ENCODE assay signal across 13 cellular contexts in genomic region chr2:221502270-221502973, GRCh38.
DNase-seq lines count a peak whose midpoint lies in the region; ATAC-seq and TF ChIP-seq lines count a peak whose summit lies in the region.
"Had no signal": no experiment of that assay in that cellular context is flagged by ENCODE, and none has a peak within 500 bp of the region (broad histone marks: within the 10 kb centered on the region; RNA-seq: fewer than 3 reads in every experiment).

No MANE protein-coding gene starts in this region.

- POLR2A ChIA-PET in HEK293T (lab: Yijun Ruan, JAX) = no interaction called here

- H3K4me2 ChIP-seq in neural progenitor cell = no peak overlapping the region

- H3K9me3 ChIP-seq in neural progenitor cell (ENCODE audit: low read depth) = no peaks in the 10 kb centered on the region
- no peaks in the 10 kb centered on the region for H3K9me3 ChIP-seq in Peyer's patch
- H3K9me3 ChIP-seq: right atrium auricular region had no signal

- no peak for TF ChIP-seq POLR2A in Peyer's patch (IDR thresholded peaks at IDR 0.05)

- peaks cover 62% of the 10 kb centered on the region for H3F3A ChIP-seq in neural progenitor cell (ENCODE audit: low read depth)

- peak overlapping the region; percentile 31 for H3K27ac ChIP-seq in neural progenitor cell
- H3K27ac ChIP-seq in Peyer's patch = no peak overlapping the region
- H3K27ac ChIP-seq: SK-N-MC had no signal

- H3K4me1 ChIP-seq in neural progenitor cell (peaks cover 36% of the 10 kb centered on the region), Peyer's patch (no peaks in the 10 kb centered on the region)

- no peaks in the 10 kb centered on the region for H3K27me3 Mint-ChIP-seq in neural progenitor cell (ENCODE audit: insufficient read depth, low read depth)
- H3K27me3 Mint-ChIP-seq: dendritic cell treated with granulocyte-macrophage colony-stimulating factor and Interleukin-4, amounts not matched to agents 40 ng/mL and 50 ng/mL, for 4 days had no signal

- H3K4me3 Mint-ChIP-seq in neural progenitor cell = no peak overlapping the region
- H3K4me3 Mint-ChIP-seq: dendritic cell treated with granulocyte-macrophage colony-stimulating factor and Interleukin-4, amounts not matched to agents 40 ng/mL and 50 ng/mL, for 4 days had no signal

- peaks cover 29% of the 10 kb centered on the region for H3K4me1 Mint-ChIP-seq in neural progenitor cell

- peaks cover 20% of the 10 kb centered on the region for H3K36me3 Mint-ChIP-seq in neural progenitor cell

- peaks cover 100% of the 10 kb centered on the region for H3K79me2 ChIP-seq in neural progenitor cell (ENCODE audit: low read depth)

- CTCF ChIA-PET in HEK293T (lab: Yijun Ruan, JAX) = no interaction called here

- DNase-seq in AG20443 (ENCODE audit: low spot score) (peak; percentile 50), HEK293T (ENCODE audit: extremely low spot score) (peak; percentile 20), cardiac fibroblast (ENCODE audit: low read depth in 2 of 2) (peak; percentile 37 to 77), neural progenitor cell (ENCODE audit: low spot score) (no peak), anterior cingulate cortex (lab: John Stamatoyannopoulos, UW) (no peak), SKM-1 treated with dmso at 0.1 percent for 144 hours (lab: John Stamatoyannopoulos, UW; ENCODE audit: unreplicated experiment) (no peak), Peyer's patch (no peak)
- DNase-seq: kidney had no signal

- no peak for TF ChIP-seq CTCF in cardiac fibroblast (IDR thresholded peaks at IDR 0.05; ENCODE audit: low read depth, low read length)
- no peak for TF ChIP-seq CTCF in neural progenitor cell (IDR thresholded peaks at IDR 0.05)
- no peak for TF ChIP-seq CTCF in Peyer's patch (IDR thresholded peaks at IDR 0.05)

- H3K36me3 ChIP-seq in neural progenitor cell (no peaks in the 10 kb centered on the region), Peyer's patch (no peaks in the 10 kb centered on the region)
- H3K36me3 ChIP-seq: right atrium auricular region had no signal

- H3K9me3 Mint-ChIP-seq in neural progenitor cell = no peaks in the 10 kb centered on the region
- H3K9me3 Mint-ChIP-seq: dendritic cell treated with granulocyte-macrophage colony-stimulating factor and Interleukin-4, amounts not matched to agents 40 ng/mL and 50 ng/mL, for 4 days had no signal

- H3K27me3 ChIP-seq in neural progenitor cell (no peaks in the 10 kb centered on the region), Peyer's patch (no peaks in the 10 kb centered on the region)
- H3K27me3 ChIP-seq: right atrium auricular region had no signal

- no peak overlapping the region for H3K9ac ChIP-seq in neural progenitor cell

- H3K4me3 ChIP-seq in cardiac fibroblast (replicated peaks in 1 of 2; ENCODE audit: low read depth in 2 of 2, low read length in 2 of 2) (no peak overlapping the region), neural progenitor cell (no peak overlapping the region), Peyer's patch (no peak overlapping the region)
- H3K4me3 ChIP-seq: right atrium auricular region, SK-N-MC had no signal

- H4K20me1 ChIP-seq in neural progenitor cell (ENCODE audit: low read depth) = peaks cover 99% of the 10 kb centered on the region

- H3K27ac Mint-ChIP-seq in neural progenitor cell = peak overlapping the region; percentile 61
- H3K27ac Mint-ChIP-seq: dendritic cell treated with granulocyte-macrophage colony-stimulating factor and Interleukin-4, amounts not matched to agents 40 ng/mL and 50 ng/mL, for 4 days had no signal

- no peak for ATAC-seq in HG02884 (IDR thresholded peaks at IDR 0.05; ENCODE audit: unreplicated experiment)
- ATAC-seq: HCT116 had no signal

- no peak overlapping the region for H2AFZ ChIP-seq in neural progenitor cell (replicated peaks)

TF ChIP-seq in HEK293T, 16 proteins besides CTCF, POLR2A, EP300 and RAD21:
- TF ChIP-seq PKNOX1 (IDR thresholded peaks at IDR 0.05) (peak; percentile 88), FOXM1 (IDR thresholded peaks at IDR 0.05; ENCODE audit: borderline replicate concordance) (no peak), NFRKB (IDR thresholded peaks at IDR 0.05) (no peak), CTBP1 (IDR thresholded peaks at IDR 0.05; ENCODE audit: borderline replicate concordance) (peak; percentile 56; the same call in 1 of the 2 replicates), FOXA1 (IDR thresholded peaks at IDR 0.05) (no peak), HDGF (IDR thresholded peaks at IDR 0.05; ENCODE audit: borderline replicate concordance) (no peak)

Comparison
In these comparisons a context has a peak if more than half of its experiments do, and no peak if none do; other contexts are left out.
1. DNase-seq: peak in AG20443 (single experiment), HEK293T (single experiment) and cardiac fibroblast (2 of 2); none in neural progenitor cell (single experiment), anterior cingulate cortex (0 of 58), SKM-1 treated with dmso at 0.1 percent for 144 hours (single experiment) and Peyer's patch (0 of 3).